In the genomic region with DNA sequence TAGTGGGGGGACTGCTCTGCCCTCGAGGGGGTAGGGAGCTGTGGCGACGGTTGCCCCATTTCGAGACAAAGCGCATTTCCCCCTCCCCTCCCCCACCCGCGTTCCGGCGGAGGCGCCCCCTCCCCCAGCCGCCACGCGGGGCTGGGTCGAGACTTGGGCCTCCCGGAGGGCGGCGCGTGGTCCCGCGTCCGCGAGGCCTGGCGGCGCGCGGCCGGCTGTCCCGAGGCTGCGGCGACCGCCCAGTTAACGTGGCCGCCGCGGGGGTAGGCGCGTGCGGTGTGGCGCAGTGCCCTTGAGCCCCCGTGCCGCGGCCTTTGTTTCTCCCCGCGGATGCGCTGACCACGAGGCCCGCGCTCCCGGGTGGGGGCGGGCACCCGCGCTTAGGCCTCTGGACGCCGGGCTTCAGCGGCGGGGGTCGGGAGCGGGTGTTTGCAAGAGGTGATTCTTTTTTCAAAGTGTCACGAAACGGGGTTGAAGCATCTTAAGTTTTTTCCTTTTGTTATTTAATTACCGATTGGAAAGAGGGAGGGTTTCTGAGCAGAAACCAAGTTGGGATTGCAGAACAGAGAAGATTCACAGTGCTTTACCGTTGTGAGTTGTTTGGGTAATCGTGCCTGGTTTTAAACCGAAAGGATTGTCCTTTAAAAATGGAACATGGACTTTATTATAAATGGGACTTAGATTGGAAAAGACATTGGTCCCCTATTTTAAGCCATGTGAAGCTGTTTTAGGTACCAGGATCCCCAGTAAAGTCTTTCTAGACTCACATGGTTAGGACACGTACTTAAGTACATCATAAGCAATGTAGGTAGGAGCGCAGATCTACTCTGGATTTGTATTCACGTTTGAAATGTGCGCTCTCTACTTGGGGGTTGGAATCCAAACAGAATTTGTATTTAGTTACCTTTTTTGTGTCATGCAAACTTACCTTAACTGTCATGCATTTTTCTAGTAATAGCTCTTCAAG, we compare ENCODE assay signal across 1 cellular context.
TF ChIP-seq lines count a peak whose summit lies in the region.

No MANE protein-coding gene starts in this region.

TF ChIP-seq in K562, 482 proteins besides CTCF, POLR2A, EP300 and RAD21 (continued from another document):
- TF ChIP-seq, protein P1, sequence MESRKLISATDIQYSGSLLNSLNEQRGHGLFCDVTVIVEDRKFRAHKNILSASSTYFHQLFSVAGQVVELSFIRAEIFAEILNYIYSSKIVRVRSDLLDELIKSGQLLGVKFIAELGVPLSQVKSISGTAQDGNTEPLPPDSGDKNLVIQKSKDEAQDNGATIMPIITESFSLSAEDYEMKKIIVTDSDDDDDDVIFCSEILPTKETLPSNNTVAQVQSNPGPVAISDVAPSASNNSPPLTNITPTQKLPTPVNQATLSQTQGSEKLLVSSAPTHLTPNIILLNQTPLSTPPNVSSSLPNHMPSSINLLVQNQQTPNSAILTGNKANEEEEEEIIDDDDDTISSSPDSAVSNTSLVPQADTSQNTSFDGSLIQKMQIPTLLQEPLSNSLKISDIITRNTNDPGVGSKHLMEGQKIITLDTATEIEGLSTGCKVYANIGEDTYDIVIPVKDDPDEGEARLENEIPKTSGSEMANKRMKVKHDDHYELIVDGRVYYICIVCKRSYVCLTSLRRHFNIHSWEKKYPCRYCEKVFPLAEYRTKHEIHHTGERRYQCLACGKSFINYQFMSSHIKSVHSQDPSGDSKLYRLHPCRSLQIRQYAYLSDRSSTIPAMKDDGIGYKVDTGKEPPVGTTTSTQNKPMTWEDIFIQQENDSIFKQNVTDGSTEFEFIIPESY (CRISPR knock-in tag; IDR thresholded peaks at IDR 0.05), result 0 out of 2 replicates have a peak, but pooled peaks have one; percentile 13
- no peak for TF ChIP-seq POLR2B (IDR thresholded peaks at IDR 0.05; ENCODE audit: low read depth, partially characterized antibody)
- TF ChIP-seq NFXL1 (CRISPR knock-in tag; IDR thresholded peaks at IDR 0.05), result no peak
- no peak for TF ChIP-seq TBL1XR1 (IDR thresholded peaks at IDR 0.05; ENCODE audit: low read length in 2 of 2)
- TF ChIP-seq, protein P2, sequence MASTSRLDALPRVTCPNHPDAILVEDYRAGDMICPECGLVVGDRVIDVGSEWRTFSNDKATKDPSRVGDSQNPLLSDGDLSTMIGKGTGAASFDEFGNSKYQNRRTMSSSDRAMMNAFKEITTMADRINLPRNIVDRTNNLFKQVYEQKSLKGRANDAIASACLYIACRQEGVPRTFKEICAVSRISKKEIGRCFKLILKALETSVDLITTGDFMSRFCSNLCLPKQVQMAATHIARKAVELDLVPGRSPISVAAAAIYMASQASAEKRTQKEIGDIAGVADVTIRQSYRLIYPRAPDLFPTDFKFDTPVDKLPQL (IDR thresholded peaks at IDR 0.05; ENCODE audit: extremely low read depth, insufficient read length), result no peak
- no peak for TF ChIP-seq ZSCAN29 (IDR thresholded peaks at IDR 0.05)
- TF ChIP-seq RBM34 (IDR thresholded peaks at IDR 0.05; ENCODE audit: borderline replicate concordance, insufficient read depth, low read length), result no peak
- TF ChIP-seq NFRKB (IDR thresholded peaks at IDR 0.05; ENCODE audit: low read depth), result 0 out of 2 replicates have a peak, but pooled peaks have one; percentile 10
- peak; percentile 42; the same call in 1 of the 2 replicates for TF ChIP-seq ZBTB7A (IDR thresholded peaks at IDR 0.05; ENCODE audit: borderline replicate concordance, control insufficient read depth, low read depth, low read length)
- TF ChIP-seq, protein P3, sequence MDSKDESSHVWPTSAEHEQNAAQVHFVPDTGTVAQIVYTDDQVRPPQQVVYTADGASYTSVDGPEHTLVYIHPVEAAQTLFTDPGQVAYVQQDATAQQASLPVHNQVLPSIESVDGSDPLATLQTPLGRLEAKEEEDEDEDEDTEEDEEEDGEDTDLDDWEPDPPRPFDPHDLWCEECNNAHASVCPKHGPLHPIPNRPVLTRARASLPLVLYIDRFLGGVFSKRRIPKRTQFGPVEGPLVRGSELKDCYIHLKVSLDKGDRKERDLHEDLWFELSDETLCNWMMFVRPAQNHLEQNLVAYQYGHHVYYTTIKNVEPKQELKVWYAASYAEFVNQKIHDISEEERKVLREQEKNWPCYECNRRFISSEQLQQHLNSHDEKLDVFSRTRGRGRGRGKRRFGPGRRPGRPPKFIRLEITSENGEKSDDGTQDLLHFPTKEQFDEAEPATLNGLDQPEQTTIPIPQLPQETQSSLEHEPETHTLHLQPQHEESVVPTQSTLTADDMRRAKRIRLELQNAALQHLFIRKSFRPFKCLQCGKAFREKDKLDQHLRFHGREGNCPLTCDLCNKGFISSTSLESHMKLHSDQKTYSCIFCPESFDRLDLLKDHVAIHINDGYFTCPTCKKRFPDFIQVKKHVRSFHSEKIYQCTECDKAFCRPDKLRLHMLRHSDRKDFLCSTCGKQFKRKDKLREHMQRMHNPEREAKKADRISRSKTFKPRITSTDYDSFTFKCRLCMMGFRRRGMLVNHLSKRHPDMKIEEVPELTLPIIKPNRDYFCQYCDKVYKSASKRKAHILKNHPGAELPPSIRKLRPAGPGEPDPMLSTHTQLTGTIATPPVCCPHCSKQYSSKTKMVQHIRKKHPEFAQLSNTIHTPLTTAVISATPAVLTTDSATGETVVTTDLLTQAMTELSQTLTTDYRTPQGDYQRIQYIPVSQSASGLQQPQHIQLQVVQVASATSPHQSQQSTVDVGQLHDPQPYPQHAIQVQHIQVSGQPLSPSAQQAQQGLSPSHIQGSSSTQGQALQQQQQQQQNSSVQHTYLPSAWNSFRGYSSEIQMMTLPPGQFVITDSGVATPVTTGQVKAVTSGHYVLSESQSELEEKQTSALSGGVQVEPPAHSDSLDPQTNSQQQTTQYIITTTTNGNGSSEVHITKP (IDR thresholded peaks at IDR 0.05; ENCODE audit: partially characterized antibody), result no peak
- peak; percentile 63 for TF ChIP-seq HDAC3 (IDR thresholded peaks at IDR 0.05; ENCODE audit: borderline replicate concordance, partially characterized antibody)
- TF ChIP-seq, protein P4, sequence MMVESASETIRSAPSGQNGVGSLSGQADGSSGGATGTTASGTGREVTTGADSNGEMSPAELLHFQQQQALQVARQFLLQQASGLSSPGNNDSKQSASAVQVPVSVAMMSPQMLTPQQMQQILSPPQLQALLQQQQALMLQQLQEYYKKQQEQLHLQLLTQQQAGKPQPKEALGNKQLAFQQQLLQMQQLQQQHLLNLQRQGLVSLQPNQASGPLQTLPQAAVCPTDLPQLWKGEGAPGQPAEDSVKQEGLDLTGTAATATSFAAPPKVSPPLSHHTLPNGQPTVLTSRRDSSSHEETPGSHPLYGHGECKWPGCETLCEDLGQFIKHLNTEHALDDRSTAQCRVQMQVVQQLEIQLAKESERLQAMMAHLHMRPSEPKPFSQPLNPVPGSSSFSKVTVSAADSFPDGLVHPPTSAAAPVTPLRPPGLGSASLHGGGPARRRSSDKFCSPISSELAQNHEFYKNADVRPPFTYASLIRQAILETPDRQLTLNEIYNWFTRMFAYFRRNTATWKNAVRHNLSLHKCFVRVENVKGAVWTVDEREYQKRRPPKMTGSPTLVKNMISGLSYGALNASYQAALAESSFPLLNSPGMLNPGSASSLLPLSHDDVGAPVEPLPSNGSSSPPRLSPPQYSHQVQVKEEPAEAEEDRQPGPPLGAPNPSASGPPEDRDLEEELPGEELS (CRISPR knock-in tag; IDR thresholded peaks at IDR 0.05; ENCODE audit: borderline replicate concordance), result peak; percentile 3; the same call in 1 of the 2 replicates
- TF ChIP-seq RB1 (IDR thresholded peaks at IDR 0.05; ENCODE audit: low read depth), result peak; percentile 39
- TF ChIP-seq, protein P5, sequence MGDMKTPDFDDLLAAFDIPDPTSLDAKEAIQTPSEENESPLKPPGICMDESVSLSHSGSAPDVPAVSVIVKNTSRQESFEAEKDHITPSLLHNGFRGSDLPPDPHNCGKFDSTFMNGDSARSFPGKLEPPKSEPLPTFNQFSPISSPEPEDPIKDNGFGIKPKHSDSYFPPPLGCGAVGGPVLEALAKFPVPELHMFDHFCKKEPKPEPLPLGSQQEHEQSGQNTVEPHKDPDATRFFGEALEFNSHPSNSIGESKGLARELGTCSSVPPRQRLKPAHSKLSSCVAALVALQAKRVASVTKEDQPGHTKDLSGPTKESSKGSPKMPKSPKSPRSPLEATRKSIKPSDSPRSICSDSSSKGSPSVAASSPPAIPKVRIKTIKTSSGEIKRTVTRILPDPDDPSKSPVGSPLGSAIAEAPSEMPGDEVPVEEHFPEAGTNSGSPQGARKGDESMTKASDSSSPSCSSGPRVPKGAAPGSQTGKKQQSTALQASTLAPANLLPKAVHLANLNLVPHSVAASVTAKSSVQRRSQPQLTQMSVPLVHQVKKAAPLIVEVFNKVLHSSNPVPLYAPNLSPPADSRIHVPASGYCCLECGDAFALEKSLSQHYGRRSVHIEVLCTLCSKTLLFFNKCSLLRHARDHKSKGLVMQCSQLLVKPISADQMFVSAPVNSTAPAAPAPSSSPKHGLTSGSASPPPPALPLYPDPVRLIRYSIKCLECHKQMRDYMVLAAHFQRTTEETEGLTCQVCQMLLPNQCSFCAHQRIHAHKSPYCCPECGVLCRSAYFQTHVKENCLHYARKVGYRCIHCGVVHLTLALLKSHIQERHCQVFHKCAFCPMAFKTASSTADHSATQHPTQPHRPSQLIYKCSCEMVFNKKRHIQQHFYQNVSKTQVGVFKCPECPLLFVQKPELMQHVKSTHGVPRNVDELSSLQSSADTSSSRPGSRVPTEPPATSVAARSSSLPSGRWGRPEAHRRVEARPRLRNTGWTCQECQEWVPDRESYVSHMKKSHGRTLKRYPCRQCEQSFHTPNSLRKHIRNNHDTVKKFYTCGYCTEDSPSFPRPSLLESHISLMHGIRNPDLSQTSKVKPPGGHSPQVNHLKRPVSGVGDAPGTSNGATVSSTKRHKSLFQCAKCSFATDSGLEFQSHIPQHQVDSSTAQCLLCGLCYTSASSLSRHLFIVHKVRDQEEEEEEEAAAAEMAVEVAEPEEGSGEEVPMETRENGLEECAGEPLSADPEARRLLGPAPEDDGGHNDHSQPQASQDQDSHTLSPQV (IDR thresholded peaks at IDR 0.05), result 0 out of 2 replicates have a peak, but pooled peaks have one; percentile 50
- peak; percentile 4; the same call in 1 of the 2 replicates for TF ChIP-seq PML (IDR thresholded peaks at IDR 0.05; ENCODE audit: low read length)
- TF ChIP-seq, protein P6, sequence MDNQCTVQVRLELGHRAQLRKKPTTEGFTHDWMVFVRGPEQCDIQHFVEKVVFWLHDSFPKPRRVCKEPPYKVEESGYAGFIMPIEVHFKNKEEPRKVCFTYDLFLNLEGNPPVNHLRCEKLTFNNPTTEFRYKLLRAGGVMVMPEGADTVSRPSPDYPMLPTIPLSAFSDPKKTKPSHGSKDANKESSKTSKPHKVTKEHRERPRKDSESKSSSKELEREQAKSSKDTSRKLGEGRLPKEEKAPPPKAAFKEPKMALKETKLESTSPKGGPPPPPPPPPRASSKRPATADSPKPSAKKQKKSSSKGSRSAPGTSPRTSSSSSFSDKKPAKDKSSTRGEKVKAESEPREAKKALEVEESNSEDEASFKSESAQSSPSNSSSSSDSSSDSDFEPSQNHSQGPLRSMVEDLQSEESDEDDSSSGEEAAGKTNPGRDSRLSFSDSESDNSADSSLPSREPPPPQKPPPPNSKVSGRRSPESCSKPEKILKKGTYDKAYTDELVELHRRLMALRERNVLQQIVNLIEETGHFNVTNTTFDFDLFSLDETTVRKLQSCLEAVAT (IDR thresholded peaks at IDR 0.05), result peak in 1 of 2 experiments; percentile 60; a peak in 1 of 4 replicates
- peak; percentile 62 for TF ChIP-seq PRPF4 (IDR thresholded peaks at IDR 0.05; ENCODE audit: insufficient read depth, low read depth, low read length, poor library complexity, severe bottlenecking)
- no peak for TF ChIP-seq TBP (optimal IDR thresholded peaks at IDR 0.05; ENCODE audit: low read depth, low read length)
- no peak for TF ChIP-seq SRSF1 (IDR thresholded peaks at IDR 0.05; ENCODE audit: low read depth, low read length)
- no peak for TF ChIP-seq HMG20A (CRISPR knock-in tag; conservative IDR thresholded peaks at IDR 0.05)
- TF ChIP-seq LARP7 (IDR thresholded peaks at IDR 0.05), result no peak
- TF ChIP-seq, protein P7, sequence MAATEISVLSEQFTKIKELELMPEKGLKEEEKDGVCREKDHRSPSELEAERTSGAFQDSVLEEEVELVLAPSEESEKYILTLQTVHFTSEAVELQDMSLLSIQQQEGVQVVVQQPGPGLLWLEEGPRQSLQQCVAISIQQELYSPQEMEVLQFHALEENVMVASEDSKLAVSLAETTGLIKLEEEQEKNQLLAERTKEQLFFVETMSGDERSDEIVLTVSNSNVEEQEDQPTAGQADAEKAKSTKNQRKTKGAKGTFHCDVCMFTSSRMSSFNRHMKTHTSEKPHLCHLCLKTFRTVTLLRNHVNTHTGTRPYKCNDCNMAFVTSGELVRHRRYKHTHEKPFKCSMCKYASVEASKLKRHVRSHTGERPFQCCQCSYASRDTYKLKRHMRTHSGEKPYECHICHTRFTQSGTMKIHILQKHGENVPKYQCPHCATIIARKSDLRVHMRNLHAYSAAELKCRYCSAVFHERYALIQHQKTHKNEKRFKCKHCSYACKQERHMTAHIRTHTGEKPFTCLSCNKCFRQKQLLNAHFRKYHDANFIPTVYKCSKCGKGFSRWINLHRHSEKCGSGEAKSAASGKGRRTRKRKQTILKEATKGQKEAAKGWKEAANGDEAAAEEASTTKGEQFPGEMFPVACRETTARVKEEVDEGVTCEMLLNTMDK (IDR thresholded peaks at IDR 0.05; ENCODE audit: borderline replicate concordance, insufficient read depth, low read depth, low read length, poor library complexity, severe bottlenecking), result no peak
- TF ChIP-seq POLR3A (IDR thresholded peaks at IDR 0.05; ENCODE audit: borderline replicate concordance, extremely low read depth, insufficient read depth, insufficient read length), result no peak
- no peak for TF ChIP-seq ZNF3 (CRISPR knock-in tag; IDR thresholded peaks at IDR 0.05)
- TF ChIP-seq, protein P8, sequence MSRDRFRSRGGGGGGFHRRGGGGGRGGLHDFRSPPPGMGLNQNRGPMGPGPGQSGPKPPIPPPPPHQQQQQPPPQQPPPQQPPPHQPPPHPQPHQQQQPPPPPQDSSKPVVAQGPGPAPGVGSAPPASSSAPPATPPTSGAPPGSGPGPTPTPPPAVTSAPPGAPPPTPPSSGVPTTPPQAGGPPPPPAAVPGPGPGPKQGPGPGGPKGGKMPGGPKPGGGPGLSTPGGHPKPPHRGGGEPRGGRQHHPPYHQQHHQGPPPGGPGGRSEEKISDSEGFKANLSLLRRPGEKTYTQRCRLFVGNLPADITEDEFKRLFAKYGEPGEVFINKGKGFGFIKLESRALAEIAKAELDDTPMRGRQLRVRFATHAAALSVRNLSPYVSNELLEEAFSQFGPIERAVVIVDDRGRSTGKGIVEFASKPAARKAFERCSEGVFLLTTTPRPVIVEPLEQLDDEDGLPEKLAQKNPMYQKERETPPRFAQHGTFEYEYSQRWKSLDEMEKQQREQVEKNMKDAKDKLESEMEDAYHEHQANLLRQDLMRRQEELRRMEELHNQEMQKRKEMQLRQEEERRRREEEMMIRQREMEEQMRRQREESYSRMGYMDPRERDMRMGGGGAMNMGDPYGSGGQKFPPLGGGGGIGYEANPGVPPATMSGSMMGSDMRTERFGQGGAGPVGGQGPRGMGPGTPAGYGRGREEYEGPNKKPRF (IDR thresholded peaks at IDR 0.05; ENCODE audit: low read depth, low read length), result no peak
TF ChIP-seq in K562: peak in this region for 48.
